ENCODE assay signal across 21 cellular contexts in the genomic region with DNA sequence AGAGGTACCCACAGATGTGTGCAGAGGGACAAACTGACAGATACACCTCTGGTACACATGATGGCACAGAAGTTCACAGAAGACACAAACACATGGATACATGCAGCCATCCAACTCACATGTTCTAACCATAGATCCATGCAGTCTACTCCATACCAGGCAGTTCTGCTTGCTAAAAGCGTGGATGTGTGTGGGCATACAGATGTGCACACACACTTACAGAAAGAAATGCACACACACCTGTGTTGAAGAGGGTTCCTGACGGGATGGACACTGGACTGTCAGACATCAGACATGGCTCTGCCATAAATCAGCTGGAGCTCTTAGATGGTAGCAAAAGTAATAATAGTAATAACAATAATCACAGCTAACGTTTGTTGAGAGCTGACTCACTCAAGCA. TPM values are rescaled to one million over a fixed set of nuclear protein-coding genes. Genes with fewer than 3 reads are reported as not detected.
DNase-seq lines count a peak whose midpoint lies in the region; ATAC-seq lines count a peak whose summit lies in the region.
"Had no signal": no experiment of that assay in that cellular context is flagged by ENCODE, and none has a peak within 500 bp of the region (broad histone marks: within the 10 kb centered on the region; RNA-seq: fewer than 3 reads in every experiment).

No MANE protein-coding gene starts in this region.

- peaks cover 2% of the 10 kb centered on the region for H3K36me3 Mint-ChIP-seq in activated naive CD8-positive, alpha-beta T cell
- H3K36me3 Mint-ChIP-seq in activated naive CD8-positive, alpha-beta T cell treated with anti-CD3 and anti-CD28 coated beads, Interleukin-2, amount 50 U/mL, for 24 hours (ENCODE audit: low read depth) = peaks cover 23% of the 10 kb centered on the region
- H3K36me3 Mint-ChIP-seq in T-cell = peaks cover 26% of the 10 kb centered on the region
- H3K36me3 Mint-ChIP-seq in memory B cell = peaks cover 21% of the 10 kb centered on the region

- H3K4me1 Mint-ChIP-seq in activated naive CD8-positive, alpha-beta T cell (ENCODE audit: low read depth) = peaks cover 32% of the 10 kb centered on the region
- H3K4me1 Mint-ChIP-seq in activated naive CD8-positive, alpha-beta T cell treated with anti-CD3 and anti-CD28 coated beads, Interleukin-2, amount 50 U/mL, for 24 hours = peaks cover 30% of the 10 kb centered on the region
- peaks cover 34 to 44% (median 41%) of the 10 kb centered on the region in 3 donors for H3K4me1 Mint-ChIP-seq in T-cell
- peaks cover 29% of the 10 kb centered on the region for H3K4me1 Mint-ChIP-seq in memory B cell

- CTCF ChIA-PET in T-cell (lab: Charles Lee) = no interaction called here

- POLR2A ChIA-PET in T-cell (lab: Charles Lee) = no interaction called here

- ATAC-seq in activated naive CD8-positive, alpha-beta T cell treated with anti-CD3 and anti-CD28 coated beads, Interleukin-2, amount 50 U/mL, for 24 hours = no peak
- ATAC-seq in T-cell (replicated peaks in 1 of 4) (no peak), memory B cell (ENCODE audit: low read depth) (no peak), HG03432 (IDR thresholded peaks at IDR 0.05; ENCODE audit: unreplicated experiment) (no peak)
- ATAC-seq: Panc1, SK-N-SH treated with all-trans-retinoic acid at 6 μM for 48 hours had no signal

- H3K9me3 Mint-ChIP-seq in activated naive CD8-positive, alpha-beta T cell (ENCODE audit: low read depth) = no peaks in the 10 kb centered on the region
- H3K9me3 Mint-ChIP-seq in activated naive CD8-positive, alpha-beta T cell treated with anti-CD3 and anti-CD28 coated beads, Interleukin-2, amount 50 U/mL, for 24 hours = no peaks in the 10 kb centered on the region
- H3K9me3 Mint-ChIP-seq in T-cell (no peaks in the 10 kb centered on the region), memory B cell (no peaks in the 10 kb centered on the region)
- H3K9me3 Mint-ChIP-seq: CD4-positive, alpha-beta T cell had no signal

- no peak for DNase-seq in activated naive CD8-positive, alpha-beta T cell treated with anti-CD3 and anti-CD28 coated beads, Interleukin-2, amount 50 U/mL, for 24 hours
- no peak for DNase-seq in T-cell
- DNase-seq in memory B cell (ENCODE audit: low spot score in 2 of 2) = no peak
- no peak for DNase-seq in DMS79 (lab: John Stamatoyannopoulos, UW)
- DNase-seq in NCI-H128 (lab: John Stamatoyannopoulos, UW; ENCODE audit: unreplicated experiment) = no peak
- DNase-seq: CD4-positive, alpha-beta T cell; H7; KG1; NCI-H1092; NCI-H146; NCI-H2029; NCI-H2227 treated with DMSO at 0.1 percent for 48 hours; NCI-H510A treated with DMSO at 0.1 percent for 48 hours; NCI-H774; NK-92 treated with Interleukin-12 subunit alpha and Interleukin-12 subunit beta, amount 100 ng/mL, for 24 hours had no signal

- no peak overlapping the region for H3K4me3 Mint-ChIP-seq in activated naive CD8-positive, alpha-beta T cell
- H3K4me3 Mint-ChIP-seq in activated naive CD8-positive, alpha-beta T cell treated with anti-CD3 and anti-CD28 coated beads, Interleukin-2, amount 50 U/mL, for 24 hours = no peak overlapping the region
- H3K4me3 Mint-ChIP-seq in T-cell = no peak overlapping the region
- H3K4me3 Mint-ChIP-seq in memory B cell = no peak overlapping the region
- H3K4me3 Mint-ChIP-seq: CD4-positive, alpha-beta T cell had no signal

- H3K27ac Mint-ChIP-seq in activated naive CD8-positive, alpha-beta T cell = peak overlapping the region; percentile 64
- H3K27ac Mint-ChIP-seq in activated naive CD8-positive, alpha-beta T cell treated with anti-CD3 and anti-CD28 coated beads, Interleukin-2, amount 50 U/mL, for 24 hours = no peak overlapping the region
- H3K27ac Mint-ChIP-seq in T-cell (peak overlapping the region; percentile 11 to 41), memory B cell (peak overlapping the region; percentile 61)
- H3K27ac Mint-ChIP-seq: CD4-positive, alpha-beta T cell had no signal

- H3K27me3 Mint-ChIP-seq in activated naive CD8-positive, alpha-beta T cell = no peaks in the 10 kb centered on the region
- H3K27me3 Mint-ChIP-seq in activated naive CD8-positive, alpha-beta T cell treated with anti-CD3 and anti-CD28 coated beads, Interleukin-2, amount 50 U/mL, for 24 hours = no peaks in the 10 kb centered on the region
- H3K27me3 Mint-ChIP-seq in T-cell = no peaks in the 10 kb centered on the region
- H3K27me3 Mint-ChIP-seq in memory B cell = no peaks in the 10 kb centered on the region
- H3K27me3 Mint-ChIP-seq: CD4-positive, alpha-beta T cell had no signal

RNA-seq across cellular contexts. Expression of a gene that starts 6.8 kb away (rescaled TPM):
- total RNA-seq in T-cell = 1,000 to 10,000 TPM in 4 of 5 donors, 100 to 1,000 TPM in 1; 994 to 1,121 (median 1,054) TPM
- total RNA-seq: A673 had no signal

RNA-seq across cellular contexts. Expression of a gene that starts 18.1 kb away (rescaled TPM):
- 100 to 1,000 TPM in 3 of 5 donors, 10 to 100 TPM in 2; 39.5 to 112 (median 104) TPM for total RNA-seq in T-cell

RNA-seq across cellular contexts. Expression of a gene that starts 29.4 kb away (rescaled TPM):
- 1 to 10 TPM; 3.0 to 7.3 (median 5.1) TPM for total RNA-seq in T-cell
- total RNA-seq: A673 had no signal

RNA-seq across cellular contexts. Expression of a gene that starts 44.7 kb away (rescaled TPM):
- total RNA-seq in T-cell = 100 to 1,000 TPM; 218 to 457 (median 370) TPM

RNA-seq across cellular contexts. Expression of a gene that starts 48.0 kb away (rescaled TPM):
- 10 to 100 TPM in 2 of 5 donors, 1 to 10 TPM in 2, under 1 TPM in 1; 0.32 to 23.1 (median 5.3) TPM for total RNA-seq in T-cell
- total RNA-seq: A673, G401, H7 had no signal
